ENCODE assay signal across 9 cellular contexts in genomic region chr20:31711416-31712111, GRCh38. TPM values are rescaled to one million over a fixed set of nuclear protein-coding genes. Genes with fewer than 3 reads are reported as not detected.
DNase-seq lines count a peak whose midpoint lies in the region; ATAC-seq and TF ChIP-seq lines count a peak whose summit lies in the region.
"Had no signal": no experiment of that assay in that cellular context is flagged by ENCODE, and none has a peak within 500 bp of the region (broad histone marks: within the 10 kb centered on the region; RNA-seq: fewer than 3 reads in every experiment).

No MANE protein-coding gene starts in this region.

- H3K36me3 ChIP-seq in GM23338 (ENCODE audit: insufficient read depth) (peaks cover 6% of the 10 kb centered on the region), Peyer's patch (peaks cover 0 to 23% (median 0%) of the 10 kb centered on the region in 3 donors), esophagus (ENCODE audit: control insufficient read depth in 2 of 2, insufficient read depth in 2 of 2, low read length in 1 of 2) (peaks cover 3 to 10% of the 10 kb centered on the region in 2 donors), skeletal muscle tissue (ENCODE audit: control insufficient read depth in 3 of 3, insufficient read depth in 3 of 3, low read length in 3 of 3) (peaks cover 5 to 16% (median 6%) of the 10 kb centered on the region in 3 donors)

- peak overlapping the region; percentile 45; the same call in 1 of the 2 replicates for H3K27ac Mint-ChIP-seq in GM23338
- H3K27ac Mint-ChIP-seq: nephron progenitor cell had no signal

- H3K27ac ChIP-seq in GM23338 (ENCODE audit: low read depth): peak overlapping the region; percentile 84
- peak overlapping the region; percentile 27 to 89 (median 82) for H3K27ac ChIP-seq in Peyer's patch
- peak overlapping the region; percentile 87 to 94 for H3K27ac ChIP-seq in esophagus (ENCODE audit: low read depth in 2 of 2, low read length in 1 of 2)
- H3K27ac ChIP-seq in skeletal muscle tissue (ENCODE audit: low read depth, low read length): peak overlapping the region; percentile 93

- H3K27me3 Mint-ChIP-seq in GM23338 (ENCODE audit: insufficient read depth, low read depth, poor library complexity): no peaks in the 10 kb centered on the region

- ATAC-seq in GM23338 (no peak), HG03439 (IDR thresholded peaks at IDR 0.05; ENCODE audit: unreplicated experiment) (no peak), HG03520 (IDR thresholded peaks at IDR 0.05; ENCODE audit: unreplicated experiment) (no peak)

- H2AFZ ChIP-seq in GM23338: no peak overlapping the region

- TF ChIP-seq CTCF in GM23338 (conservative IDR thresholded peaks at IDR 0.05; ENCODE audit: low read depth in 2 of 2) (no peak), Peyer's patch (IDR thresholded peaks at IDR 0.05) (no peak)

- H3F3A ChIP-seq in GM23338 (replicated peaks; ENCODE audit: low read depth): peaks cover 24% of the 10 kb centered on the region; the same call in 1 of the 2 replicates

- no peaks in the 10 kb centered on the region for H3K9me3 Mint-ChIP-seq in GM23338
- H3K9me3 Mint-ChIP-seq: nephron progenitor cell had no signal

- H3K4me3 ChIP-seq in GM23338 (peak overlapping the region; percentile 3; the same call in 1 of the 2 replicates), Peyer's patch (no peak overlapping the region), esophagus (ENCODE audit: low read depth in 1 of 2, low read length in 2 of 2) (no peak overlapping the region), skeletal muscle tissue (ENCODE audit: low read length in 3 of 3) (peak overlapping the region; percentile 3 to 60 (median 23))

- peaks cover 49% of the 10 kb centered on the region for H3K36me3 Mint-ChIP-seq in GM23338 (ENCODE audit: low read depth)

- peak overlapping the region; percentile 50 to 69 (median 65) for H3K9ac ChIP-seq in skeletal muscle tissue (ENCODE audit: low read depth in 1 of 3, low read length in 3 of 3)

- H3K4me1 Mint-ChIP-seq in GM23338: peaks cover 64% of the 10 kb centered on the region

- H3K4me2 ChIP-seq in GM23338: peak overlapping the region; percentile 44

- peaks cover 95% of the 10 kb centered on the region for H3K79me2 ChIP-seq in GM23338 (replicated peaks; ENCODE audit: insufficient read depth)

- H3K4me1 ChIP-seq in GM23338 (ENCODE audit: insufficient read depth) (peaks cover 70% of the 10 kb centered on the region), Peyer's patch (peaks cover 0 to 84% (median 12%) of the 10 kb centered on the region in 4 donors), esophagus (ENCODE audit: control insufficient read depth in 2 of 2, insufficient read depth in 2 of 2, low read length in 1 of 2) (peaks cover 7 to 25% of the 10 kb centered on the region in 2 donors), skeletal muscle tissue (ENCODE audit: control insufficient read depth in 3 of 3, insufficient read depth in 3 of 3, low read length in 3 of 3) (peaks cover 66 to 73% (median 68%) of the 10 kb centered on the region in 3 donors)

- H3K9me2 ChIP-seq in GM23338 (ENCODE audit: insufficient read depth): no peaks in the 10 kb centered on the region

- DNase-seq in GM23338 (ENCODE audit: low spot score): no peak
- DNase-seq in Peyer's patch: no peak
- DNase-seq in anterior cingulate cortex (lab: John Stamatoyannopoulos, UW): no peak
- DNase-seq in G401 (ENCODE audit: low spot score): no peak
- DNase-seq: nephron progenitor cell had no signal

- H4K20me1 ChIP-seq in GM23338 (replicated peaks; ENCODE audit: insufficient read depth): peaks cover 3% of the 10 kb centered on the region; the same call in 1 of the 2 replicates

- H3K9me3 ChIP-seq in Peyer's patch (no peaks in the 10 kb centered on the region), esophagus (ENCODE audit: control insufficient read depth in 2 of 2, insufficient read depth in 1 of 2, low read depth in 1 of 2, low read length in 1 of 2) (no peaks in the 10 kb centered on the region), skeletal muscle tissue (ENCODE audit: control insufficient read depth in 3 of 3, low read length in 3 of 3) (no peaks in the 10 kb centered on the region)

- in situ Hi-C loops in G401 (cut with HindIII; ENCODE audit: low sequenced_read_pairs): no loop called here

- H3K4me3 Mint-ChIP-seq in GM23338: no peak overlapping the region
- H3K4me3 Mint-ChIP-seq: nephron progenitor cell had no signal

- H3K27me3 ChIP-seq in GM23338 (ENCODE audit: insufficient read depth): no peaks in the 10 kb centered on the region
- no peaks in the 10 kb centered on the region for H3K27me3 ChIP-seq in Peyer's patch
- no peaks in the 10 kb centered on the region for H3K27me3 ChIP-seq in esophagus (ENCODE audit: control insufficient read depth in 1 of 2, insufficient read depth in 2 of 2, low read length in 2 of 2)
- H3K27me3 ChIP-seq in skeletal muscle tissue (ENCODE audit: control insufficient read depth in 3 of 3, insufficient read depth in 3 of 3, low read length in 3 of 3): no peaks in the 10 kb centered on the region

- no peak for TF ChIP-seq POLR2A in Peyer's patch (IDR thresholded peaks at IDR 0.05)

TF ChIP-seq in GM23338, 12 proteins besides CTCF, POLR2A, EP300 and RAD21 (continues in another document):
- no peak for TF ChIP-seq ZNF114 (CRISPR knock-in tag; IDR thresholded peaks at IDR 0.05)
- TF ChIP-seq EZH2 (IDR thresholded peaks at IDR 0.05; ENCODE audit: low read depth, unreplicated experiment): no peak
- no peak for TF ChIP-seq EZH2phosphoT487 (IDR thresholded peaks at IDR 0.05; ENCODE audit: unreplicated experiment)
- TF ChIP-seq JUNB (IDR thresholded peaks at IDR 0.05; ENCODE audit: unreplicated experiment): no peak
- TF ChIP-seq CREB1 (CRISPR knock-in tag; IDR thresholded peaks at IDR 0.05; ENCODE audit: low read depth): no peak
- TF ChIP-seq POLR2AphosphoS5 (IDR thresholded peaks at IDR 0.05; ENCODE audit: low read depth): no peak

RNA-seq across cellular contexts. Expression of gene BCL2L1, which starts 11.1 kb away (rescaled TPM):
- 108 and 110 TPM in 2 replicates for total RNA-seq in GM23338 (2014; rRNA removed; shearing (Covaris generic))
- polyA plus RNA-seq in GM23338 (2016; fragmentation: Nextera tagmentation; extraction: Ambion mirVana) (39.9 and 42.4 TPM in 2 replicates), esophagus (10 to 100 TPM; 60.0 to 80.9 TPM)
- total RNA-seq in Peyer's patch (100 to 1,000 TPM in 3 of 4 donors, 10 to 100 TPM in 1; 85.0 to 185 (median 144) TPM), skeletal muscle tissue (44.9 TPM)
- 104 and 109 TPM in 2 replicates for total RNA-seq in G401 (2014; rRNA removed; shearing (Covaris generic))

RNA-seq across cellular contexts. Expression of gene TPX2, which starts 27.5 kb away (rescaled TPM):
- 148 and 159 TPM in 2 replicates for total RNA-seq in GM23338 (2014; rRNA removed; shearing (Covaris generic))
- polyA plus RNA-seq in GM23338 (2016; fragmentation: Nextera tagmentation; extraction: Ambion mirVana) (94.1 and 101 TPM in 2 replicates), esophagus (10 to 100 TPM in 1 of 2 donors, 1 to 10 TPM in 1; 9.1 to 13.6 TPM)
- total RNA-seq in Peyer's patch (10 to 100 TPM in 1 of 4 donors, 1 to 10 TPM in 3; 4.4 to 26.4 (median 9.3) TPM), skeletal muscle tissue (8.4 TPM)
- total RNA-seq in G401 (2014; rRNA removed; shearing (Covaris generic)): 94.2 and 155 TPM in 2 replicates

Comparison
In these comparisons a context has a peak if more than half of its experiments do, and no peak if none do; other contexts are left out.
1. H3K4me3 ChIP-seq: peak in GM23338 (single experiment) and skeletal muscle tissue (3 of 3); none in Peyer's patch (0 of 4) and esophagus (0 of 2).
2. Peak in every context shown above with its lines, with median percentiles within 50 percentile points of each other: H3K27ac ChIP-seq.